Comparison of ENCODE assay signal across 19 cellular contexts in genomic region chr20:17709361-17710293, GRCh38. TPM values are rescaled to one million over a fixed set of nuclear protein-coding genes. Genes with fewer than 3 reads are reported as not detected.
DNase-seq lines count a peak whose midpoint lies in the region; TF ChIP-seq lines count a peak whose summit lies in the region.
"Had no signal": no experiment of that assay in that cellular context is flagged by ENCODE, and none has a peak within 500 bp of the region (broad histone marks: within the 10 kb centered on the region; RNA-seq: fewer than 3 reads in every experiment).

No MANE protein-coding gene starts in this region.

- H3K27ac Mint-ChIP-seq in Caco-2 (ENCODE audit: unreplicated experiment) (peak overlapping the region; percentile 82), progenitor cell of endocrine pancreas (peak overlapping the region; percentile 96)
- no peak overlapping the region for H3K27ac Mint-ChIP-seq in T-helper 2 cell treated with Interferon-gamma antibody and Interleukin-4, amounts not matched to agents 5 μg/mL and 100 μg/mL, for 36 hours
- H3K27ac Mint-ChIP-seq: CD8-positive, alpha-beta T cell had no signal

- H3K9me3 Mint-ChIP-seq in Caco-2 (ENCODE audit: unreplicated experiment) = no peaks in the 10 kb centered on the region
- H3K9me3 Mint-ChIP-seq in progenitor cell of endocrine pancreas (ENCODE audit: low read depth) = no peaks in the 10 kb centered on the region
- no peaks in the 10 kb centered on the region for H3K9me3 Mint-ChIP-seq in T-helper 2 cell treated with Interferon-gamma antibody and Interleukin-4, amounts not matched to agents 5 μg/mL and 100 μg/mL, for 36 hours
- H3K9me3 Mint-ChIP-seq: CD8-positive, alpha-beta T cell had no signal

- H3K36me3 ChIP-seq in Caco-2 (ENCODE audit: control insufficient read depth, insufficient read depth, low read length) (no peaks in the 10 kb centered on the region), SJSA1 (no peaks in the 10 kb centered on the region)
- H3K36me3 ChIP-seq: Peyer's patch had no signal

- H3K27me3 ChIP-seq in Caco-2 (replicated peaks; ENCODE audit: control insufficient read depth, insufficient read depth, low read length) (no peaks in the 10 kb centered on the region), SJSA1 (replicated peaks) (no peaks in the 10 kb centered on the region)
- H3K27me3 ChIP-seq: Peyer's patch had no signal

- DNase-seq in Caco-2 (peak; percentile 50 to 60), SJSA1 (ENCODE audit: low read depth in 1 of 2, low spot score in 2 of 2) (no peak), left kidney (ENCODE audit: low read depth, low spot score) (peak; percentile 24), progenitor cell of endocrine pancreas (ENCODE audit: low spot score, unreplicated experiment) (no peak), DMS153 treated with DMSO at 0.1 percent for 48 hours (lab: John Stamatoyannopoulos, UW; ENCODE audit: unreplicated experiment) (no peak), NCI-H748 (lab: John Stamatoyannopoulos, UW; ENCODE audit: unreplicated experiment) (no peak)
- no peak for DNase-seq in NK-92 treated with Interleukin-12 subunit alpha and Interleukin-12 subunit beta, amount 100 ng/mL, for 24 hours (lab: John Stamatoyannopoulos, UW)
- DNase-seq in T-helper 2 cell treated with Interferon-gamma antibody and Interleukin-4, amounts not matched to agents 5 μg/mL and 100 μg/mL, for 36 hours (ENCODE audit: low spot score) = no peak
- DNase-seq: 8988T; CD8-positive, alpha-beta T cell; DND-41; NCI-H1048; NCI-H1436 treated with DMSO at 0.1 percent for 48 hours; NCI-H2081; NCI-H510A treated with DMSO at 0.1 percent for 48 hours had no signal

- peak overlapping the region; percentile 68 for H3K4me3 Mint-ChIP-seq in Caco-2 (ENCODE audit: unreplicated experiment)
- H3K4me3 Mint-ChIP-seq in progenitor cell of endocrine pancreas (ENCODE audit: low read depth) = peak overlapping the region; percentile 35
- no peak overlapping the region for H3K4me3 Mint-ChIP-seq in T-helper 2 cell treated with Interferon-gamma antibody and Interleukin-4, amounts not matched to agents 5 μg/mL and 100 μg/mL, for 36 hours
- H3K4me3 Mint-ChIP-seq: CD8-positive, alpha-beta T cell had no signal

- BruUV-seq in Caco-2 (replicated peaks; lab: Mats Ljungman, UMichigan) = TSS peak; percentile 89

- H3K4me1 Mint-ChIP-seq in Caco-2 (ENCODE audit: low read depth, unreplicated experiment) (peaks cover 62% of the 10 kb centered on the region), progenitor cell of endocrine pancreas (ENCODE audit: low read depth) (peaks cover 44% of the 10 kb centered on the region)
- H3K4me1 Mint-ChIP-seq in T-helper 2 cell treated with Interferon-gamma antibody and Interleukin-4, amounts not matched to agents 5 μg/mL and 100 μg/mL, for 36 hours (ENCODE audit: low read depth) = no peaks in the 10 kb centered on the region

- POLR2A ChIA-PET in Caco-2 (lab: Charles Lee) = interaction anchor here (0.5 to 4.0 kb wide), 6 partner anchors 13 to 64 kb away, joined by 3 to 73 read pairs (median 6); partner anchors contain the start of gene RRBP1

- H3K27me3 Mint-ChIP-seq in Caco-2 (ENCODE audit: insufficient read depth, unreplicated experiment) = no peaks in the 10 kb centered on the region
- H3K27me3 Mint-ChIP-seq in progenitor cell of endocrine pancreas = peaks cover 4% of the 10 kb centered on the region
- H3K27me3 Mint-ChIP-seq in T-helper 2 cell treated with Interferon-gamma antibody and Interleukin-4, amounts not matched to agents 5 μg/mL and 100 μg/mL, for 36 hours (ENCODE audit: low read depth) = no peaks in the 10 kb centered on the region

- intact Hi-C loops in Caco-2 (cut with micrococcal nuclease; ENCODE audit: unreplicated experiment) = loop anchor here (1.0 to 10.0 kb wide), 3 partner anchors 12 to 189 kb away; no protein-coding TSS in a partner anchor

- H3K36me3 Mint-ChIP-seq in Caco-2 (ENCODE audit: insufficient read depth, unreplicated experiment) = peaks cover 30% of the 10 kb centered on the region
- H3K36me3 Mint-ChIP-seq in progenitor cell of endocrine pancreas (ENCODE audit: insufficient read depth) = no peaks in the 10 kb centered on the region
- no peaks in the 10 kb centered on the region for H3K36me3 Mint-ChIP-seq in T-helper 2 cell treated with Interferon-gamma antibody and Interleukin-4, amounts not matched to agents 5 μg/mL and 100 μg/mL, for 36 hours (ENCODE audit: low read depth)
- H3K36me3 Mint-ChIP-seq: CD8-positive, alpha-beta T cell had no signal

- H3K9me3 ChIP-seq in Caco-2 (no peaks in the 10 kb centered on the region), SJSA1 (replicated peaks) (no peaks in the 10 kb centered on the region)
- H3K9me3 ChIP-seq: Peyer's patch had no signal

- TF ChIP-seq CTCF in Caco-2 (IDR thresholded peaks at IDR 0.05; ENCODE audit: insufficient read depth in 1 of 2, low read depth in 1 of 2, low read length in 1 of 2, severe bottlenecking in 1 of 2, unreplicated experiment in 1 of 2) = peak in 1 of 2 experiments; percentile 4
- TF ChIP-seq CTCF in progenitor cell of endocrine pancreas (IDR thresholded peaks at IDR 0.05; ENCODE audit: unreplicated experiment) = no peak

- H3K4me3 ChIP-seq in Caco-2 (ENCODE audit: low read depth, low read length) (peak overlapping the region; percentile 46), SJSA1 (no peak overlapping the region; the same call in 1 of the 2 replicates)
- H3K4me3 ChIP-seq: GM12878, Peyer's patch had no signal

- H3K4me1 ChIP-seq in Caco-2 (peaks cover 78% of the 10 kb centered on the region), SJSA1 (replicated peaks) (peaks cover 62% of the 10 kb centered on the region)

- CTCF ChIA-PET in Caco-2 (lab: Charles Lee) = interaction anchor here (0.7 to 3.5 kb wide), 6 partner anchors 13 to 229 kb away, joined by 3 to 44 read pairs (median 8); partner anchors contain the start of gene RRBP1

- H3K27ac ChIP-seq in SJSA1 = peak overlapping the region; percentile 86

RNA-seq across cellular contexts. Expression of gene BANF2, which starts 9.9 kb away (rescaled TPM):
- 2.1 and 3.0 TPM in 2 replicates for total RNA-seq in Caco-2 (2022)
- total RNA-seq in SJSA1 (2014; rRNA removed; shearing (Covaris generic)) = not detected in 2 replicates
- not detected in 2 replicates for total RNA-seq in progenitor cell of endocrine pancreas
- total RNA-seq: CD8-positive, alpha-beta T cell; GM12878; MCF 10A; Peyer's patch; Right ventricle myocardium inferior had no signal

RNA-seq across cellular contexts. Expression of gene RRBP1, which starts 27.6 kb away (rescaled TPM):
- total RNA-seq in Caco-2 (2022) (665 and 758 TPM in 2 replicates), progenitor cell of endocrine pancreas (222 and 242 TPM in 2 replicates)
- 241 and 272 TPM in 2 replicates for total RNA-seq in SJSA1 (2014; rRNA removed; shearing (Covaris generic))

Comparison
In these comparisons a context has a peak if more than half of its experiments do, and no peak if none do; other contexts are left out.
1. DNase-seq: peak in Caco-2 (2 of 2) and left kidney (single experiment); none in SJSA1 (0 of 2), progenitor cell of endocrine pancreas (single experiment), NK-92 treated with Interleukin-12 subunit alpha and Interleukin-12 subunit beta, amount 100 ng/mL, for 24 hours (single experiment), T-helper 2 cell treated with Interferon-gamma antibody and Interleukin-4, amounts not matched to agents 5 μg/mL and 100 μg/mL, for 36 hours (single experiment), DMS153 treated with DMSO at 0.1 percent for 48 hours (single experiment) and NCI-H748 (single experiment).